8 cellular contexts compared by ENCODE assay signal in genomic region chr11:86303257-86303656, GRCh38. TPM values are rescaled to one million over a fixed set of nuclear protein-coding genes. Genes with fewer than 3 reads are reported as not detected.
A peak's percentile ranks its signal among the peaks of the same experiment; 100 is the strongest.
DNase-seq lines count a peak whose midpoint lies in the region; ATAC-seq, FAIRE-seq and TF ChIP-seq lines count a peak whose summit lies in the region.

No MANE protein-coding gene starts in this region.

- no peak overlapping the region for H3K9ac ChIP-seq in HUES48 (ENCODE audit: low read depth, low read length)
- H3K9ac ChIP-seq in K562 (ENCODE audit: insufficient read depth in 1 of 2, low read depth in 2 of 2, low read length in 2 of 2): peak overlapping the region in 1 of 2 experiments; percentile 85; a peak in 2 of 4 replicates

- CTCF ChIA-PET in K562 (lab: Yijun Ruan, JAX; ENCODE audit: low intra/inter-chr PET ratio): no interaction called here

- TF ChIP-seq POLR2A in K562 (conservative IDR thresholded peaks at IDR 0.05): no peak

- peaks cover 7% of the 10 kb centered on the region for H3K27me3 Mint-ChIP-seq in mesothelial cell of epicardium (ENCODE audit: low read depth)

- no peaks in the 10 kb centered on the region for H3K27me3 ChIP-seq in HUES48 (ENCODE audit: control insufficient read depth, insufficient read depth, low read length)
- H3K27me3 ChIP-seq in K562 (ENCODE audit: control insufficient read depth in 2 of 2, insufficient read depth in 2 of 2, low read length in 2 of 2): no peaks in the 10 kb centered on the region

- peaks cover 28% of the 10 kb centered on the region for H3K79me2 ChIP-seq in K562 (ENCODE audit: control insufficient read depth, insufficient read depth, low read length)

- peaks cover 19% of the 10 kb centered on the region for H3K4me1 Mint-ChIP-seq in mesothelial cell of epicardium

- ATAC-seq in K562 (no peak), GM21515 (IDR thresholded peaks at IDR 0.05; ENCODE audit: unreplicated experiment) (no peak), GM21619 (IDR thresholded peaks at IDR 0.05; ENCODE audit: unreplicated experiment) (no peak)

- peak overlapping the region; percentile 99 for H3K4me3 Mint-ChIP-seq in mesothelial cell of epicardium

- peak overlapping the region; percentile 90 for H3K4me2 ChIP-seq in K562 (ENCODE audit: insufficient read depth, low read length)

- TF ChIP-seq EP300 in K562 (IDR thresholded peaks at IDR 0.05; ENCODE audit: low read length): no peak

- H3K4me1 ChIP-seq in HUES48 (ENCODE audit: control insufficient read depth, insufficient read depth, low read length) (0 out of 2 replicates have a peak, but pooled peaks cover 6% of the 10 kb centered on the region), K562 (replicated peaks in 1 of 2; ENCODE audit: control insufficient read depth in 2 of 2, insufficient read depth in 2 of 2, low read length in 2 of 2) (no peaks in the 10 kb centered on the region; a peak in 1 of 5 replicates)

- peaks cover 6% of the 10 kb centered on the region for H3K36me3 Mint-ChIP-seq in mesothelial cell of epicardium

- H3K36me3 ChIP-seq in HUES48 (ENCODE audit: control insufficient read depth, insufficient read depth, low read length) (peaks cover 7% of the 10 kb centered on the region; the same call in 1 of the 2 replicates), K562 (ENCODE audit: control insufficient read depth, insufficient read depth, low read length) (peaks cover 10% of the 10 kb centered on the region; the same call in 1 of the 3 replicates)

- H3K9me3 ChIP-seq in HUES48 (ENCODE audit: control insufficient read depth, insufficient read depth, low read length) (no peaks in the 10 kb centered on the region), K562 (replicated peaks; ENCODE audit: control insufficient read depth, insufficient read depth, low read depth, low read length) (no peaks in the 10 kb centered on the region)

- H2AFZ ChIP-seq in K562 (ENCODE audit: low read depth, low read length): 0 out of 2 replicates have a peak overlapping the region, but pooled peaks have one; percentile 98

- POLR2A ChIA-PET in K562 (lab: Yijun Ruan, JAX): interaction anchor here (0.6 to 1.2 kb wide), 2 partner anchors 10 to 254 kb away, joined by 3 to 6 read pairs; no protein-coding TSS in a partner anchor

- DNase-seq in AG10803 (ENCODE audit: low read depth): no peak
- peak in 1 of 4 experiments; percentile 18 for DNase-seq in K562 (ENCODE audit: extremely low read depth in 1 of 4, low spot score in 3 of 4)
- no peak for DNase-seq in mesothelial cell of epicardium (ENCODE audit: low spot score in 2 of 2, unreplicated experiment in 2 of 2)
- no peak for DNase-seq in NCI-H2227 treated with DMSO at 0.1 percent for 48 hours (lab: John Stamatoyannopoulos, UW)
- no peak for DNase-seq in C1 segment of cervical spinal cord (lab: John Stamatoyannopoulos, UW)

- TF ChIP-seq CTCF in AG10803 (conservative IDR thresholded peaks at IDR 0.05; ENCODE audit: low read length) (no peak), K562 (IDR thresholded peaks at IDR 0.05 in 2 of 3, conservative IDR thresholded peaks at IDR 0.05 in 1 of 3; ENCODE audit: insufficient read depth in 2 of 3, low read depth in 1 of 3, low read length in 3 of 3) (no peak), mesothelial cell of epicardium (IDR thresholded peaks at IDR 0.05; ENCODE audit: unreplicated experiment) (no peak)

- H3K4me3 ChIP-seq in AG10803 (ENCODE audit: low read length) (peak overlapping the region; percentile 90), HUES48 (ENCODE audit: low read depth, low read length) (peak overlapping the region; percentile 82), K562 (peak overlapping the region; percentile 79)

- H3K9me3 Mint-ChIP-seq in mesothelial cell of epicardium: peaks cover 2% of the 10 kb centered on the region

- no peaks in the 10 kb centered on the region for H4K20me1 ChIP-seq in K562 (replicated peaks; ENCODE audit: control insufficient read depth, insufficient read depth, low read length)

- in situ Hi-C loops in K562 (cut with MboI): no loop called here

- TF ChIP-seq RAD21 in K562 (CRISPR knock-in tag; conservative IDR thresholded peaks at IDR 0.05 in 1 of 2, IDR thresholded peaks at IDR 0.05 in 1 of 2): no peak

- WGBS in K562 (ENCODE audit: insufficient coverage, low coverage, missing lambda C conversion rate): 11% methylated on average over 2 of the region's 2 CpGs

- H3K27ac ChIP-seq in HUES48 (ENCODE audit: low read depth, low read length) (no peak overlapping the region), K562 (ENCODE audit: extremely low read depth, low read depth, low read length) (peak overlapping the region; percentile 90; the same call in 2 of the 3 replicates)

- H3K9me1 ChIP-seq in K562 (ENCODE audit: control insufficient read depth, insufficient read depth, low read length): no peaks in the 10 kb centered on the region

- peak overlapping the region; percentile 98 for H3K27ac Mint-ChIP-seq in mesothelial cell of epicardium

- intact Hi-C loops in K562 (cut with micrococcal nuclease): no loop called here

- no peak for FAIRE-seq in K562 (lab: Jason Lieb, UNC)

- BruUV-seq in K562 (replicated peaks; lab: Mats Ljungman, UMichigan): no TSS peak

RNA-seq across cellular contexts. Expression of gene HIKESHI, which starts 1.2 kb away (rescaled TPM):
- total RNA-seq in K562 (2011; cell fraction: chromatin; rRNA removed; ENCODE audit: low replicate concordance): 35.6 and 59.4 TPM in 2 replicates
- total RNA-seq in K562 (2011; cell fraction: nucleolus; rRNA removed): 24.7 and 28.0 TPM in 2 replicates
- total RNA-seq in K562 (2011; cell fraction: nucleoplasm; rRNA removed): 38.5 and 43.4 TPM in 2 replicates
- total RNA-seq in K562 (2014; rRNA removed) (33.2 and 41.6 TPM in 2 replicates), K562 (2014; rRNA removed; fragmentation: Illumina TruSeq; extraction: Trizol) (56.9 and 62.7 TPM in 2 replicates), K562 (2015; rRNA removed; fragmentation: Illumina TruSeq; extraction: Trizol) (50.6 and 58.5 TPM in 2 replicates), K562 (2021) (44.5 and 50.3 TPM in 2 replicates), mesothelial cell of epicardium (38.0 to 43.4 TPM (median 39.5 TPM) in 3 replicates)
- polyA plus RNA-seq in K562 (2011; rRNA removed) (151 and 179 TPM in 2 replicates), K562 (2014; fragmentation: Illumina TruSeq; extraction: Trizol) (54.2 and 55.5 TPM in 2 replicates), K562 (2014; fragmentation: Nextera tagmentation; extraction: Ambion mirVana) (100 to 1,000 TPM; 183 to 196 TPM), K562 (2014; rRNA removed) (55.0 and 66.1 TPM in 2 replicates)
- 66.9 and 70.7 TPM in 2 replicates for polyA plus RNA-seq in K562 (2011; cell fraction: cytosol; rRNA removed)
- polyA plus RNA-seq in K562 (2011; cell fraction: nucleus; rRNA removed): 126 and 221 TPM in 2 replicates
- 55.3 and 62.5 TPM in 2 replicates for polyA plus RNA-seq in K562 (2012)
- 58.4 and 60.5 TPM in 2 replicates for polyA minus RNA-seq in K562 (2011; rRNA and poly(A)+ RNA removed)
- polyA minus RNA-seq in K562 (2011; cell fraction: cytosol; rRNA and poly(A)+ RNA removed): 18.7 and 21.0 TPM in 2 replicates
- 15.2 and 25.2 TPM in 2 replicates for polyA minus RNA-seq in K562 (2011; cell fraction: nucleus; rRNA and poly(A)+ RNA removed)

RNA-seq across cellular contexts. Expression of gene EED, which starts 58.7 kb away (rescaled TPM):
- 50.8 and 171 TPM in 2 replicates for total RNA-seq in K562 (2011; cell fraction: chromatin; rRNA removed; ENCODE audit: low replicate concordance)
- 21.7 and 26.6 TPM in 2 replicates for total RNA-seq in K562 (2011; cell fraction: nucleolus; rRNA removed)
- 72.6 and 106 TPM in 2 replicates for total RNA-seq in K562 (2011; cell fraction: nucleoplasm; rRNA removed)
- total RNA-seq in K562 (2014; rRNA removed) (33.0 and 34.4 TPM in 2 replicates), K562 (2014; rRNA removed; fragmentation: Illumina TruSeq; extraction: Trizol) (57.1 and 62.6 TPM in 2 replicates), K562 (2015; rRNA removed; fragmentation: Illumina TruSeq; extraction: Trizol) (51.5 and 55.1 TPM in 2 replicates), K562 (2021) (47.4 and 47.8 TPM in 2 replicates), mesothelial cell of epicardium (30.5 to 32.4 TPM (median 30.6 TPM) in 3 replicates)
- polyA plus RNA-seq in K562 (2011; rRNA removed) (61.6 and 99.5 TPM in 2 replicates), K562 (2014; fragmentation: Illumina TruSeq; extraction: Trizol) (41.9 and 43.1 TPM in 2 replicates), K562 (2014; fragmentation: Nextera tagmentation; extraction: Ambion mirVana) (100 to 1,000 TPM; 108 to 110 TPM), K562 (2014; rRNA removed) (47.3 and 48.0 TPM in 2 replicates)
- 16.1 and 24.9 TPM in 2 replicates for polyA plus RNA-seq in K562 (2011; cell fraction: cytosol; rRNA removed)
- polyA plus RNA-seq in K562 (2011; cell fraction: nucleus; rRNA removed): 39.1 and 51.7 TPM in 2 replicates
- polyA plus RNA-seq in K562 (2012): 32.5 and 74.9 TPM in 2 replicates
- polyA minus RNA-seq in K562 (2011; rRNA and poly(A)+ RNA removed): 67.8 and 85.7 TPM in 2 replicates
- 20.5 and 31.8 TPM in 2 replicates for polyA minus RNA-seq in K562 (2011; cell fraction: cytosol; rRNA and poly(A)+ RNA removed)
- 45.6 and 53.3 TPM in 2 replicates for polyA minus RNA-seq in K562 (2011; cell fraction: nucleus; rRNA and poly(A)+ RNA removed)
